9 cellular contexts compared by ENCODE assay signal in the genomic region with DNA sequence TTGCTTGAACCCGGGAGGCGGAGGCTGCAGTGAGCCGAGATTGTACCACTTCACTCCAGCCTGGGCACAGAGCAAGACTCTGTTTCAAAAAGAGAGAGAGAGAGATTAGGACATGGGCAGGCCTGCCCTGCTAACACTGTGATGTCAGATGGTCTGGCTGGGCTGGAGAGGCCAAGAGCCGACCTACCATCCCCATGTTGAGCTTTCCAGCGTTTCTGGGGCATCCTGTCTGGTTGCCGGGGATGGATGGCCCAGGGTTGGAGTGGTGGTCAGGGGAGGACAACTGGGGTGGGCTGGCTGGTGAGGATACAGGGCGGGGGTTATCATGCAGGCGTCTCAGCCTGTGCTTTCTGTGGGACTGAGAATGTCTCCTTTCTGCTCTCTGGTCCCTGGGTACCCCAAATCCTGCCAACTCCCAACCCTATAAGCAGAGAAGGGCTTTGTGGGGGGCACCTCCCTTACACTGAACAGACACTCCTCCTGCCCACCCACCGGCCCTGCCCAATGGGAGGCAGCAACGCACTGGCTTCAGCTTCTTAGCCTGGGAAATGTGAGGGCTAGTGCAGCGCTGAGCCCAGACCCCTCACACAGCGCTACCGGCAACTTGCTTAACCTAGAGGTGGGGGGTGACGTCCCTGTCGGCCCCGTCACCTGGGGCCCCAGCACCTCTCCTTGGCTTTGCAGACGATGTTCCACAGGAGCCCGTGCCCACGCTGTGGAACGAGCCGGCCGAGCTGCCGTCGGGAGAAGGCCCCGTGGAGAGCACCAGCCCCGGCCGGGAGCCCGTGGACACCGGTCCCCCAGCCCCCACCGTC. TPM values are rescaled to one million over a fixed set of nuclear protein-coding genes. Genes with fewer than 3 reads are reported as not detected.
DNase-seq lines count a peak whose midpoint lies in the region; ATAC-seq, FAIRE-seq and TF ChIP-seq lines count a peak whose summit lies in the region.
"Had no signal": no experiment of that assay in that cellular context is flagged by ENCODE, and none has a peak within 500 bp of the region (broad histone marks: within the 10 kb centered on the region; RNA-seq: fewer than 3 reads in every experiment).

No MANE protein-coding gene starts in this region.

- BruUV-seq in Calu3 (replicated peaks; lab: Mats Ljungman, UMichigan) (no TSS peak), endothelial cell of umbilical vein (replicated peaks; lab: Mats Ljungman, UMichigan) (no TSS peak)

- DNase-seq in Calu3 (no peak), MM.1S (no peak), endothelial cell of umbilical vein (ENCODE audit: low read depth, low spot score) (peak; percentile 18), OCI-M2 (lab: John Stamatoyannopoulos, UW; ENCODE audit: unreplicated experiment) (no peak)

- H3K9me3 ChIP-seq in MM.1S (replicated peaks; ENCODE audit: insufficient read depth, low read length): no peaks in the 10 kb centered on the region
- H3K9me3 ChIP-seq in endothelial cell of umbilical vein (replicated peaks; ENCODE audit: control insufficient read depth, insufficient read depth, low read length): no peaks in the 10 kb centered on the region
- H3K9me3 ChIP-seq in neural cell (ENCODE audit: low read length): no peaks in the 10 kb centered on the region

- no peaks in the 10 kb centered on the region for H4K20me1 ChIP-seq in MM.1S (ENCODE audit: insufficient read depth, low read length)
- no peaks in the 10 kb centered on the region for H4K20me1 ChIP-seq in endothelial cell of umbilical vein (replicated peaks; ENCODE audit: control insufficient read depth, extremely low read depth, insufficient read depth, low read length)
- no peaks in the 10 kb centered on the region for H4K20me1 ChIP-seq in neural cell (ENCODE audit: insufficient read depth)

- no peak overlapping the region for H3K27ac Mint-ChIP-seq in Calu3 (ENCODE audit: unreplicated experiment)

- H3K27me3 ChIP-seq in MM.1S (replicated peaks; ENCODE audit: insufficient read depth, low read length): no peaks in the 10 kb centered on the region
- H3K27me3 ChIP-seq in endothelial cell of umbilical vein (ENCODE audit: control insufficient read depth in 2 of 2, insufficient read depth in 2 of 2, low read length in 2 of 2): no peaks in the 10 kb centered on the region
- peaks cover 20% of the 10 kb centered on the region for H3K27me3 ChIP-seq in neural cell (ENCODE audit: insufficient read depth, low read depth, low read length)

- H3K9ac ChIP-seq in MM.1S (ENCODE audit: low read length) (no peak overlapping the region), endothelial cell of umbilical vein (replicated peaks; ENCODE audit: extremely low read depth, insufficient read depth, low read length) (no peak overlapping the region), neural cell (ENCODE audit: low read length) (peak overlapping the region; percentile 58)

- peaks cover 18% of the 10 kb centered on the region for H3K4me1 Mint-ChIP-seq in Calu3 (ENCODE audit: low read depth, unreplicated experiment)

- H3K36me3 ChIP-seq in MM.1S (replicated peaks; ENCODE audit: insufficient read depth, low read length) (no peaks in the 10 kb centered on the region), endothelial cell of umbilical vein (ENCODE audit: control insufficient read depth in 2 of 2, extremely low read depth in 1 of 2, insufficient read depth in 2 of 2, low read length in 2 of 2) (no peaks in the 10 kb centered on the region), neural cell (ENCODE audit: insufficient read depth, low read length) (no peaks in the 10 kb centered on the region)

- H3K4me1 ChIP-seq in MM.1S (ENCODE audit: low read length) (no peaks in the 10 kb centered on the region), endothelial cell of umbilical vein (ENCODE audit: control insufficient read depth, extremely low read depth, insufficient read depth, low read length) (no peaks in the 10 kb centered on the region)

- 0 out of 2 replicates have a peak overlapping the region, but pooled peaks have one; percentile 29 for H3K4me2 ChIP-seq in MM.1S (ENCODE audit: low read depth, low read length)
- no peak overlapping the region for H3K4me2 ChIP-seq in endothelial cell of umbilical vein (ENCODE audit: insufficient read depth, low read length)
- no peak overlapping the region for H3K4me2 ChIP-seq in neural cell (ENCODE audit: low read length)

- intact Hi-C loops in Calu3 (cut with micrococcal nuclease; ENCODE audit: unreplicated experiment) (no loop called here), endothelial cell of umbilical vein (cut with micrococcal nuclease) (loop anchor here (1.0 kb wide), 1 partner anchor 376 kb away; the partner anchor contains the start of gene ATG16L1)

- peak overlapping the region; percentile 67 for H3K4me3 Mint-ChIP-seq in Calu3 (ENCODE audit: low read depth, unreplicated experiment)

- CTCF ChIA-PET in Calu3 (lab: Charles Lee) (no interaction called here), endothelial cell of umbilical vein (lab: Charles Lee) (interaction anchor here (0.8 to 3.0 kb wide), 4 partner anchors 26 to 178 kb away, joined by 3 to 31 read pairs (median 6); no protein-coding TSS in a partner anchor)

- no peak overlapping the region for H2AFZ ChIP-seq in MM.1S (ENCODE audit: low read length)
- H2AFZ ChIP-seq in endothelial cell of umbilical vein (ENCODE audit: low read depth, low read length): no peak overlapping the region
- peak overlapping the region; percentile 8 for H2AFZ ChIP-seq in neural cell (ENCODE audit: low read depth, low read length)

- no peaks in the 10 kb centered on the region for H3K9me2 ChIP-seq in MM.1S (replicated peaks; ENCODE audit: insufficient read depth, low read length)
- H3K9me2 ChIP-seq in neural cell (ENCODE audit: insufficient read depth, low read length): no peaks in the 10 kb centered on the region

- TF ChIP-seq EP300 in neural cell (conservative IDR thresholded peaks at IDR 0.05; ENCODE audit: poor library complexity, severe bottlenecking): no peak

- FAIRE-seq in endothelial cell of umbilical vein (lab: Jason Lieb, UNC): no peak
- FAIRE-seq: colon had no signal

- POLR2A ChIA-PET in endothelial cell of umbilical vein (lab: Charles Lee): no interaction called here

- H3F3A ChIP-seq in MM.1S (ENCODE audit: insufficient read depth, low read length) (no peaks in the 10 kb centered on the region), neural cell (ENCODE audit: insufficient read depth, low read length, poor library complexity, severe bottlenecking) (no peaks in the 10 kb centered on the region)

- TF ChIP-seq POLR2A in endothelial cell of umbilical vein (IDR thresholded peaks at IDR 0.05; ENCODE audit: low read depth, low read length): no peak

- TF ChIP-seq RAD21 in neural cell (conservative IDR thresholded peaks at IDR 0.05): peak; percentile 22

- H3K36me3 Mint-ChIP-seq in Calu3 (ENCODE audit: insufficient read depth, unreplicated experiment): peaks cover 34% of the 10 kb centered on the region

- no peak for TF ChIP-seq CTCF in Calu3 (IDR thresholded peaks at IDR 0.05; ENCODE audit: unreplicated experiment)
- no peak for TF ChIP-seq CTCF in MM.1S (IDR thresholded peaks at IDR 0.05; ENCODE audit: low read length)
- TF ChIP-seq CTCF in endothelial cell of umbilical vein (IDR thresholded peaks at IDR 0.05; ENCODE audit: extremely low read depth in 1 of 2, insufficient read depth in 1 of 2, low read depth in 1 of 2, low read length in 2 of 2): no peak
- no peak for TF ChIP-seq CTCF in neural cell (IDR thresholded peaks at IDR 0.05; ENCODE audit: poor library complexity, severe bottlenecking)

- H3K27me3 Mint-ChIP-seq in Calu3 (ENCODE audit: unreplicated experiment): no peaks in the 10 kb centered on the region

- dilution Hi-C loops in endothelial cell of umbilical vein (cut with MboI; ENCODE audit: extremely low pct_ligation_motif_present, low sequenced_read_pairs): no loop called here

- no peak overlapping the region for H3K4me3 ChIP-seq in MM.1S (ENCODE audit: low read length)
- no peak overlapping the region for H3K4me3 ChIP-seq in endothelial cell of umbilical vein (replicated peaks in 1 of 3; ENCODE audit: insufficient read depth in 1 of 3, low read depth in 1 of 3, low read length in 3 of 3)
- peak overlapping the region; percentile 68 for H3K4me3 ChIP-seq in neural cell (ENCODE audit: low read length)

- no peaks in the 10 kb centered on the region for H3K9me1 ChIP-seq in endothelial cell of umbilical vein (replicated peaks; ENCODE audit: control insufficient read depth, extremely low read depth, insufficient read depth, low read length)

- no peaks in the 10 kb centered on the region for H3K9me3 Mint-ChIP-seq in Calu3 (ENCODE audit: low read depth, unreplicated experiment)

- H3K27ac ChIP-seq in MM.1S (ENCODE audit: low read length): no peak overlapping the region
- no peak overlapping the region for H3K27ac ChIP-seq in endothelial cell of umbilical vein (ENCODE audit: insufficient read depth, low read depth, low read length)
- no peak overlapping the region for H3K27ac ChIP-seq in neural cell (ENCODE audit: low read length)

- ATAC-seq in HG03342 (IDR thresholded peaks at IDR 0.05; ENCODE audit: unreplicated experiment): no peak
- ATAC-seq in HG02759 (IDR thresholded peaks at IDR 0.05; ENCODE audit: unreplicated experiment): no peak
- no peak for ATAC-seq in HG03469 (IDR thresholded peaks at IDR 0.05; ENCODE audit: unreplicated experiment)

- H3K79me2 ChIP-seq in MM.1S (ENCODE audit: low read length) (no peaks in the 10 kb centered on the region), endothelial cell of umbilical vein (ENCODE audit: control insufficient read depth, insufficient read depth, low read length) (no peaks in the 10 kb centered on the region), neural cell (replicated peaks; ENCODE audit: insufficient read depth, low read length) (no peaks in the 10 kb centered on the region)

TF ChIP-seq in endothelial cell of umbilical vein, 7 proteins besides CTCF, POLR2A, EP300 and RAD21 (continues in another document):
- no peak for TF ChIP-seq POLR2AphosphoS5 (IDR thresholded peaks at IDR 0.05; ENCODE audit: insufficient read depth, low read depth, low read length)
- TF ChIP-seq GATA2 (IDR thresholded peaks at IDR 0.05; ENCODE audit: insufficient read depth, insufficient read length, low read depth, low read length): no peak

TF ChIP-seq in neural cell, 6 proteins besides CTCF, POLR2A, EP300 and RAD21:
- TF ChIP-seq SMC3 (conservative IDR thresholded peaks at IDR 0.05; ENCODE audit: poor library complexity): no peak
- no peak for TF ChIP-seq EZH2 (IDR thresholded peaks at IDR 0.05; ENCODE audit: borderline replicate concordance, insufficient read depth, low read length, poor library complexity, severe bottlenecking)

RNA-seq across cellular contexts. Expression of gene SNORC, which starts 5.4 kb away (rescaled TPM):
- total RNA-seq in Calu3 (2022) (4.3 and 5.0 TPM in 2 replicates), endothelial cell of umbilical vein (2.6 and 4.0 TPM in 2 replicates)
- polyA plus RNA-seq in endothelial cell of umbilical vein (1.4 and 2.5 TPM in 2 replicates), neural cell (0.68 and 4.2 TPM in 2 replicates)
- 0.71 and 1.4 TPM in 2 replicates for polyA plus RNA-seq in endothelial cell of umbilical vein (2011; cell fraction: cytosol; rRNA removed)
- polyA plus RNA-seq in endothelial cell of umbilical vein (2011; cell fraction: nucleus; rRNA removed): 4.2 and 5.7 TPM in 2 replicates
- polyA plus RNA-seq in endothelial cell of umbilical vein (2012): 0.13 and 0.52 TPM in 2 replicates
- polyA minus RNA-seq in endothelial cell of umbilical vein (0.61 and 2.2 TPM in 2 replicates), neural cell (2.3 and 2.9 TPM in 2 replicates)
- 1.2 TPM for polyA minus RNA-seq in endothelial cell of umbilical vein (2011; cell fraction: cytosol; rRNA and poly(A)+ RNA removed)
- polyA minus RNA-seq in endothelial cell of umbilical vein (2011; cell fraction: nucleus; rRNA and poly(A)+ RNA removed): 3.6 TPM in 2 replicates
